In the genomic region with DNA sequence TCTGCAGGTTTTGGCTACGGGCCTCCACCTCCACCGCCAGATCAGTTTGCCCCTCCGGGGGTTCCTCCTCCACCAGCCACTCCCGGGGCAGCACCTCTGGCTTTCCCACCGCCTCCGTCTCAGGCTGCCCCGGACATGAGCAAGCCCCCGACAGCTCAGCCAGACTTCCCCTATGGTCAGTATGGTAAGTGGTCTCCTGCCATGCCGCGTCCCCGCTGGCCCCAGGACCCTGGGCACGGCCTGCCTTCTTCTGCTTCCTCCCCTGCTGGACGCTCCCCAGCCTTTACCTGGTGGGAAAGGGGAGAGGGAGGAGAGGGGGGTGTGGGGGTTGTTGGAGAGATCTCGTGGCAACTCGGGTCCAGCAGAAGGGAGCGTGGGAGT, we compare ENCODE assay signal across 26 cellular contexts. TPM values are rescaled to one million over a fixed set of nuclear protein-coding genes. Genes with fewer than 3 reads are reported as not detected.
"Had no signal": no experiment of that assay in that cellular context is flagged by ENCODE, and none has a peak within 500 bp of the region (broad histone marks: within the 10 kb centered on the region; RNA-seq: fewer than 3 reads in every experiment).

No MANE protein-coding gene starts in this region.

- H3K4me3 Mint-ChIP-seq: nephron progenitor cell; stimulated activated effector memory CD8-positive, alpha-beta T cell treated with anti-CD3 and anti-CD28 coated beads, Interleukin-12 subunit alpha, Interleukin-12 subunit beta, amount 100 ng/mL, for 72 hours had no signal

- H3K9me3 Mint-ChIP-seq: naive thymus-derived CD8-positive, alpha-beta T cell; nephron progenitor cell; stimulated activated effector memory CD8-positive, alpha-beta T cell treated with anti-CD3 and anti-CD28 coated beads, Interleukin-12 subunit alpha, Interleukin-12 subunit beta, amount 100 ng/mL, for 72 hours had no signal

- H3K27ac Mint-ChIP-seq: naive thymus-derived CD8-positive, alpha-beta T cell; nephron progenitor cell; stimulated activated effector memory CD8-positive, alpha-beta T cell treated with anti-CD3 and anti-CD28 coated beads, Interleukin-12 subunit alpha, Interleukin-12 subunit beta, amount 100 ng/mL, for 72 hours had no signal

- H3K4me3 ChIP-seq: colonic mucosa, esophagus muscularis mucosa, heart right ventricle, lower lobe of right lung, prostate gland, right atrium auricular region, testis, tibial artery, upper lobe of left lung had no signal

- DNase-seq: colonic mucosa; dermis blood vessel endothelial cell; effector memory CD4-positive, alpha-beta T cell; foreskin keratinocyte; glutamatergic neuron; heart right ventricle; hippocampal formation; kidney glomerular epithelial cell; left ventricle myocardium superior; lower lobe of right lung; naive thymus-derived CD8-positive, alpha-beta T cell; nephron progenitor cell; nucleus accumbens; stimulated activated CD4-positive, alpha-beta T cell treated with anti-CD3 and anti-CD28 coated beads, Interleukin-2, amount 100 ng/mL, for 24 hours; stimulated activated CD4-positive, alpha-beta T cell treated with anti-CD3 and anti-CD28 coated beads, Interleukin-4, amount 100 ng/mL, for 24 hours; stimulated activated naive CD8-positive, alpha-beta T cell treated with anti-CD3 and anti-CD28 coated beads, Interleukin-15, Interleukin-2, amounts not matched to agents 100 U/mL and 50 U/mL, for 24 hours; substantia nigra; testis; tibial artery had no signal

- H3K4me1 Mint-ChIP-seq: stimulated activated effector memory CD8-positive, alpha-beta T cell treated with anti-CD3 and anti-CD28 coated beads, Interleukin-12 subunit alpha, Interleukin-12 subunit beta, amount 100 ng/mL, for 72 hours had no signal

- H3K9me3 ChIP-seq: colonic mucosa, esophagus muscularis mucosa, heart right ventricle, lower lobe of right lung, prostate gland, right atrium auricular region, testis, tibial artery, upper lobe of left lung had no signal

- H3K27me3 ChIP-seq: colonic mucosa, esophagus muscularis mucosa, foreskin keratinocyte, heart right ventricle, right atrium auricular region, testis, tibial artery, upper lobe of left lung had no signal

- H3K4me1 ChIP-seq: colonic mucosa, foreskin keratinocyte, prostate gland, tibial artery had no signal

- H3K27me3 Mint-ChIP-seq: naive thymus-derived CD8-positive, alpha-beta T cell had no signal

- ATAC-seq: foreskin keratinocyte; heart right ventricle; left ventricle myocardium superior; lower lobe of right lung; naive thymus-derived CD8-positive, alpha-beta T cell; sciatic nerve; stimulated activated effector memory CD8-positive, alpha-beta T cell treated with anti-CD3 and anti-CD28 coated beads, Interleukin-12 subunit alpha, Interleukin-12 subunit beta, amount 100 ng/mL, for 72 hours; stimulated activated naive CD8-positive, alpha-beta T cell treated with anti-CD3 and anti-CD28 coated beads, Interleukin-15, Interleukin-2, amounts not matched to agents 100 U/mL and 50 U/mL, for 24 hours had no signal

- H3K27ac ChIP-seq: colonic mucosa, esophagus muscularis mucosa, foreskin keratinocyte, heart right ventricle, lower lobe of right lung, prostate gland, right atrium auricular region, testis, tibial artery, upper lobe of left lung had no signal

RNA-seq across cellular contexts. Expression of a gene that starts 17.4 kb away (rescaled TPM):
- total RNA-seq: epithelial cell of proximal tubule had no signal
- polyA plus RNA-seq: naive thymus-derived CD8-positive, alpha-beta T cell had no signal
